In genomic region chr20:50790651-50791277, GRCh38 we compare ENCODE assay signal across 8 cellular contexts. TPM values are rescaled to one million over a fixed set of nuclear protein-coding genes. Genes with fewer than 3 reads are reported as not detected.
A peak's percentile ranks its signal among the peaks of the same experiment; 100 is the strongest.
DNase-seq lines count a peak whose midpoint lies in the region; ATAC-seq and TF ChIP-seq lines count a peak whose summit lies in the region.

No MANE protein-coding gene starts in this region.

- H3K9me3 Mint-ChIP-seq in T-helper 1 cell treated with Interleukin-12 subunit alpha and Interleukin-12 subunit beta and Interleukin-4 antibody, amounts not matched to agents 30 μg/mL and 1 μg/mL, for 36 hours, result no peaks in the 10 kb centered on the region

- ATAC-seq in right cardiac atrium (peak; percentile 91 to 93), HG03025 (IDR thresholded peaks at IDR 0.05; ENCODE audit: low FRiP score, unreplicated experiment) (no peak)

- H3K9me3 ChIP-seq in right cardiac atrium (ENCODE audit: control insufficient read depth, low read length), result no peaks in the 10 kb centered on the region

- intact Hi-C loops in right cardiac atrium (cut with DNase I), result loop anchor here in 3 of 4 donors (5.0 to 10.0 kb wide), 5 partner anchors 132 to 514 kb away; partner anchors contain the start of genes ADNP (in 1 of the 3), DPM1 (in 1 of the 3) and MOCS3 (in 1 of the 3)

- 7% methylated on average over 23 of the region's 23 CpGs for WGBS in right cardiac atrium

- H3K27ac ChIP-seq in right cardiac atrium (ENCODE audit: low read length), result peak overlapping the region; percentile 7

- no peaks in the 10 kb centered on the region for H3K27me3 Mint-ChIP-seq in T-helper 1 cell treated with Interleukin-12 subunit alpha and Interleukin-12 subunit beta and Interleukin-4 antibody, amounts not matched to agents 30 μg/mL and 1 μg/mL, for 36 hours (ENCODE audit: low read depth)

- POLR2A ChIA-PET in HEK293T (lab: Yijun Ruan, JAX), result interaction anchor here (0.9 to 1.6 kb wide), 10 partner anchors 11 to 168 kb away, joined by 3 to 7 read pairs (median 4); partner anchors contain the start of genes ADNP, DPM1 and MOCS3

- H3K36me3 Mint-ChIP-seq in T-helper 1 cell treated with Interleukin-12 subunit alpha and Interleukin-12 subunit beta and Interleukin-4 antibody, amounts not matched to agents 30 μg/mL and 1 μg/mL, for 36 hours (ENCODE audit: low read depth), result no peaks in the 10 kb centered on the region

- peak; percentile 76 for TF ChIP-seq POLR2A in NB4 (IDR thresholded peaks at IDR 0.05; ENCODE audit: extremely low read depth, insufficient read length)

- DNase-seq in GM12864 (ENCODE audit: low read depth) (no peak), HEK293T (ENCODE audit: extremely low spot score) (peak; percentile 83), NB4 (ENCODE audit: low read depth) (peak; percentile 94), anterior cingulate cortex (lab: John Stamatoyannopoulos, UW) (peak in 56 of 58 donors; percentile 28 to 89 (median 76)), right cardiac atrium (peak; percentile 89 to 96 (median 96)), retinal pigment epithelial cell (ENCODE audit: low read depth) (peak; percentile 59)

- no peak overlapping the region for H3K4me3 Mint-ChIP-seq in T-helper 1 cell treated with Interleukin-12 subunit alpha and Interleukin-12 subunit beta and Interleukin-4 antibody, amounts not matched to agents 30 μg/mL and 1 μg/mL, for 36 hours

- TF ChIP-seq CTCF in GM12864 (IDR thresholded peaks at IDR 0.05; ENCODE audit: low read depth, low read length, missing control alignments), result peak; percentile 78
- TF ChIP-seq CTCF in NB4 (IDR thresholded peaks at IDR 0.05; ENCODE audit: low read depth, low read length), result peak; percentile 82
- TF ChIP-seq CTCF in retinal pigment epithelial cell (conservative IDR thresholded peaks at IDR 0.05; ENCODE audit: low read depth, low read length), result peak; percentile 84

- CTCF ChIA-PET in HEK293T (lab: Yijun Ruan, JAX), result interaction anchor here (0.6 to 2.0 kb wide), 15 partner anchors 9 to 1130 kb away, joined by 3 to 13 read pairs (median 5); no protein-coding TSS in a partner anchor

- H3K4me1 ChIP-seq in right cardiac atrium (ENCODE audit: control insufficient read depth, insufficient read depth, low read length), result no peaks in the 10 kb centered on the region

- H3K4me3 ChIP-seq in GM12864 (ENCODE audit: low read depth, low read length), result no peak overlapping the region
- H3K4me3 ChIP-seq in NB4 (ENCODE audit: low read depth, low read length), result no peak overlapping the region
- H3K4me3 ChIP-seq in right cardiac atrium (ENCODE audit: low read length), result no peak overlapping the region
- H3K4me3 ChIP-seq in retinal pigment epithelial cell (ENCODE audit: low read length), result no peak overlapping the region

- H3K4me1 Mint-ChIP-seq in T-helper 1 cell treated with Interleukin-12 subunit alpha and Interleukin-12 subunit beta and Interleukin-4 antibody, amounts not matched to agents 30 μg/mL and 1 μg/mL, for 36 hours (ENCODE audit: low read depth), result peaks cover 10% of the 10 kb centered on the region

- H3K27ac Mint-ChIP-seq in T-helper 1 cell treated with Interleukin-12 subunit alpha and Interleukin-12 subunit beta and Interleukin-4 antibody, amounts not matched to agents 30 μg/mL and 1 μg/mL, for 36 hours, result peak overlapping the region; percentile 26

- no peaks in the 10 kb centered on the region for H3K27me3 ChIP-seq in right cardiac atrium (ENCODE audit: control insufficient read depth, insufficient read depth)

TF ChIP-seq in HEK293T, 16 proteins besides CTCF, POLR2A, EP300 and RAD21:
- TF ChIP-seq CTBP1 (IDR thresholded peaks at IDR 0.05; ENCODE audit: borderline replicate concordance) (peak; percentile 29; the same call in 1 of the 2 replicates), LEF1 (IDR thresholded peaks at IDR 0.05; ENCODE audit: borderline replicate concordance) (peak; percentile 90; the same call in 1 of the 2 replicates), FOXA1 (IDR thresholded peaks at IDR 0.05) (no peak), FOXK2 (IDR thresholded peaks at IDR 0.05) (no peak), FOXM1 (IDR thresholded peaks at IDR 0.05; ENCODE audit: borderline replicate concordance) (no peak), L3MBTL2 (conservative IDR thresholded peaks at IDR 0.05) (peak; percentile 51)

RNA-seq across cellular contexts. Expression of gene BCAS4, which starts 4.1 kb away (rescaled TPM):
- total RNA-seq in right cardiac atrium, result 1 to 10 TPM; 1.6 to 3.5 (median 2.2) TPM
- polyA plus RNA-seq in right cardiac atrium, result 2.4 TPM

RNA-seq across cellular contexts. Expression of gene PARD6B, which starts 59.4 kb away (rescaled TPM):
- 1 to 10 TPM; 2.5 to 5.2 (median 3.5) TPM for total RNA-seq in right cardiac atrium
- polyA plus RNA-seq in right cardiac atrium, result 0.93 TPM
